In genomic region chr1:248243204-248243603, GRCh38 we compare ENCODE assay signal across 1 cellular context.
TF ChIP-seq lines count a peak whose summit lies in the region.

No MANE protein-coding gene starts in this region.

TF ChIP-seq in GM23338, 12 proteins besides CTCF, POLR2A, EP300 and RAD21 (continued from another document):
- TF ChIP-seq ZNF462 (CRISPR knock-in tag; IDR thresholded peaks at IDR 0.05), result no peak
- TF ChIP-seq STAT1 (IDR thresholded peaks at IDR 0.05; ENCODE audit: unreplicated experiment), result no peak
- TF ChIP-seq CREB1 (CRISPR knock-in tag; IDR thresholded peaks at IDR 0.05; ENCODE audit: low read depth), result no peak
- no peak for TF ChIP-seq REST (IDR thresholded peaks at IDR 0.05; ENCODE audit: unreplicated experiment)
- TF ChIP-seq ZNF331 (CRISPR knock-in tag; IDR thresholded peaks at IDR 0.05; ENCODE audit: low read depth), result no peak
- no peak for TF ChIP-seq NANOG (IDR thresholded peaks at IDR 0.05; ENCODE audit: borderline replicate concordance)
TF ChIP-seq in GM23338: peak in this region for 0.
